In genomic region chr7:157362729-157363128, GRCh38 we compare ENCODE assay signal across 16 cellular contexts. TPM values are rescaled to one million over a fixed set of nuclear protein-coding genes. Genes with fewer than 3 reads are reported as not detected.
DNase-seq lines count a peak whose midpoint lies in the region; ATAC-seq and TF ChIP-seq lines count a peak whose summit lies in the region.
"Had no signal": no experiment of that assay in that cellular context is flagged by ENCODE, and none has a peak within 500 bp of the region (broad histone marks: within the 10 kb centered on the region; RNA-seq: fewer than 3 reads in every experiment).

No MANE protein-coding gene starts in this region.

- no peak overlapping the region for H3K4me3 Mint-ChIP-seq in activated CD8-positive, alpha-beta memory T cell treated with anti-CD3 and anti-CD28 coated beads, Interleukin-2, amount 10 ng/mL, durations not matched to agents 7 days and 5 days
- H3K4me3 Mint-ChIP-seq in natural killer cell, result no peak overlapping the region
- no peak overlapping the region for H3K4me3 Mint-ChIP-seq in natural killer cell treated with Interleukin-12 subunit alpha and Interleukin-12 subunit beta and Interleukin-15 and Interleukin-18, amount 100 ng/mL, for 72 hours
- no peak overlapping the region for H3K4me3 Mint-ChIP-seq in progenitor cell of endocrine pancreas (ENCODE audit: low read depth)

- no peaks in the 10 kb centered on the region for H3K27me3 Mint-ChIP-seq in activated CD8-positive, alpha-beta memory T cell treated with anti-CD3 and anti-CD28 coated beads, Interleukin-2, amount 10 ng/mL, durations not matched to agents 7 days and 5 days
- H3K27me3 Mint-ChIP-seq in natural killer cell (ENCODE audit: low read depth in 2 of 2) (no peaks in the 10 kb centered on the region), progenitor cell of endocrine pancreas (no peaks in the 10 kb centered on the region)
- no peaks in the 10 kb centered on the region for H3K27me3 Mint-ChIP-seq in natural killer cell treated with Interleukin-12 subunit alpha and Interleukin-12 subunit beta and Interleukin-15 and Interleukin-18, amount 100 ng/mL, for 72 hours

- H3K27ac Mint-ChIP-seq in activated CD8-positive, alpha-beta memory T cell treated with anti-CD3 and anti-CD28 coated beads, Interleukin-2, amount 10 ng/mL, durations not matched to agents 7 days and 5 days, result no peak overlapping the region
- H3K27ac Mint-ChIP-seq in natural killer cell (peak overlapping the region; percentile 66 to 71), progenitor cell of endocrine pancreas (peak overlapping the region; percentile 61)
- peak overlapping the region in 1 of 2 donors; percentile 55 for H3K27ac Mint-ChIP-seq in natural killer cell treated with Interleukin-12 subunit alpha and Interleukin-12 subunit beta and Interleukin-15 and Interleukin-18, amount 100 ng/mL, for 72 hours

- no peak for ATAC-seq in activated CD8-positive, alpha-beta memory T cell treated with anti-CD3 and anti-CD28 coated beads, Interleukin-2, amount 10 ng/mL, durations not matched to agents 7 days and 5 days
- no peak for ATAC-seq in natural killer cell
- no peak for ATAC-seq in natural killer cell treated with Interleukin-12 subunit alpha and Interleukin-12 subunit beta and Interleukin-15 and Interleukin-18, amount 100 ng/mL, for 72 hours
- no peak for ATAC-seq in HG03159 (IDR thresholded peaks at IDR 0.05; ENCODE audit: unreplicated experiment)
- no peak for ATAC-seq in GM18519 (IDR thresholded peaks at IDR 0.05; ENCODE audit: low FRiP score, unreplicated experiment)
- no peak for ATAC-seq in GM18520 (IDR thresholded peaks at IDR 0.05; ENCODE audit: unreplicated experiment)
- ATAC-seq: PC-3 had no signal

- peak; percentile 1 for DNase-seq in activated CD8-positive, alpha-beta memory T cell treated with anti-CD3 and anti-CD28 coated beads, Interleukin-2, amount 50 U/mL, for 4 hours
- DNase-seq in activated CD8-positive, alpha-beta memory T cell treated with anti-CD3 and anti-CD28 coated beads, Interleukin-2, amount 10 ng/mL, durations not matched to agents 7 days and 5 days, result no peak
- no peak for DNase-seq in natural killer cell
- no peak for DNase-seq in natural killer cell treated with Interleukin-12 subunit alpha and Interleukin-12 subunit beta and Interleukin-15 and Interleukin-18, amount 100 ng/mL, for 72 hours (ENCODE audit: low spot score)
- DNase-seq in progenitor cell of endocrine pancreas (ENCODE audit: low spot score, unreplicated experiment), result no peak
- DNase-seq: C1 segment of cervical spinal cord, DMS 273 treated with DMSO at 0.1 percent for 48 hours, HCEC 1CT, MM.1S, NCI-H1105 treated with DMSO at 0.1 percent for 48 hours, NCI-H187, NCI-H446, PC-3 had no signal

- H3K9me3 Mint-ChIP-seq in activated CD8-positive, alpha-beta memory T cell treated with anti-CD3 and anti-CD28 coated beads, Interleukin-2, amount 10 ng/mL, durations not matched to agents 7 days and 5 days (ENCODE audit: low read depth), result no peaks in the 10 kb centered on the region
- H3K9me3 Mint-ChIP-seq in natural killer cell, result no peaks in the 10 kb centered on the region
- no peaks in the 10 kb centered on the region for H3K9me3 Mint-ChIP-seq in natural killer cell treated with Interleukin-12 subunit alpha and Interleukin-12 subunit beta and Interleukin-15 and Interleukin-18, amount 100 ng/mL, for 72 hours
- H3K9me3 Mint-ChIP-seq in progenitor cell of endocrine pancreas (ENCODE audit: low read depth), result no peaks in the 10 kb centered on the region

- intact Hi-C loops in natural killer cell (cut with micrococcal nuclease), result no loop called here

- TF ChIP-seq CTCF in natural killer cell (IDR thresholded peaks at IDR 0.05), result no peak
- TF ChIP-seq CTCF in progenitor cell of endocrine pancreas (IDR thresholded peaks at IDR 0.05; ENCODE audit: unreplicated experiment), result no peak

- H3K4me1 Mint-ChIP-seq in activated CD8-positive, alpha-beta memory T cell treated with anti-CD3 and anti-CD28 coated beads, Interleukin-2, amount 10 ng/mL, durations not matched to agents 7 days and 5 days, result peaks cover 31% of the 10 kb centered on the region
- H3K4me1 Mint-ChIP-seq in natural killer cell, result peaks cover 60 to 65% of the 10 kb centered on the region in 2 donors
- peaks cover 15 to 45% of the 10 kb centered on the region in 2 donors for H3K4me1 Mint-ChIP-seq in natural killer cell treated with Interleukin-12 subunit alpha and Interleukin-12 subunit beta and Interleukin-15 and Interleukin-18, amount 100 ng/mL, for 72 hours (ENCODE audit: low read depth in 2 of 2)
- H3K4me1 Mint-ChIP-seq in progenitor cell of endocrine pancreas (ENCODE audit: low read depth), result peaks cover 19% of the 10 kb centered on the region

- peaks cover 71% of the 10 kb centered on the region for H3K36me3 Mint-ChIP-seq in activated CD8-positive, alpha-beta memory T cell treated with anti-CD3 and anti-CD28 coated beads, Interleukin-2, amount 10 ng/mL, durations not matched to agents 7 days and 5 days
- H3K36me3 Mint-ChIP-seq in natural killer cell (peaks cover 28% of the 10 kb centered on the region), progenitor cell of endocrine pancreas (ENCODE audit: insufficient read depth) (peaks cover 41% of the 10 kb centered on the region)
- peaks cover 31% of the 10 kb centered on the region for H3K36me3 Mint-ChIP-seq in natural killer cell treated with Interleukin-12 subunit alpha and Interleukin-12 subunit beta and Interleukin-15 and Interleukin-18, amount 100 ng/mL, for 72 hours

- CTCF ChIA-PET in activated CD8-positive, alpha-beta memory T cell treated with anti-CD3 and anti-CD28 coated beads, Interleukin-2, amount 10 ng/mL, durations not matched to agents 7 days and 5 days (lab: Charles Lee), result interaction anchor here (1.2 kb wide), 1 partner anchor 18 kb away, joined by 4 read pairs; no protein-coding TSS in a partner anchor

RNA-seq across cellular contexts. Expression of gene DNAJB6, which starts 25.9 kb away (rescaled TPM):
- 10 to 100 TPM; 82.0 to 85.6 TPM for total RNA-seq in activated CD8-positive, alpha-beta memory T cell treated with anti-CD3 and anti-CD28 coated beads, Interleukin-2, amount 10 ng/mL, durations not matched to agents 7 days and 5 days
- total RNA-seq in natural killer cell (100 to 1,000 TPM; 309 to 343 (median 340) TPM), progenitor cell of endocrine pancreas (117 and 119 TPM in 2 replicates)
- 100 to 1,000 TPM; 139 to 145 TPM for total RNA-seq in natural killer cell treated with Interleukin-12 subunit alpha and Interleukin-12 subunit beta and Interleukin-15 and Interleukin-18, amount 100 ng/mL, for 72 hours
